In genomic region chr17:8927395-8927794, GRCh38 we compare ENCODE assay signal across 34 cellular contexts. TPM values are rescaled to one million over a fixed set of nuclear protein-coding genes. Genes with fewer than 3 reads are reported as not detected.
"Had no signal": no experiment of that assay in that cellular context is flagged by ENCODE, and none has a peak within 500 bp of the region (broad histone marks: within the 10 kb centered on the region; RNA-seq: fewer than 3 reads in every experiment).

No MANE protein-coding gene starts in this region.

- H3K4me1 ChIP-seq: adrenal gland, body of pancreas, breast epithelium, Peyer's patch had no signal

- H3K27me3 Mint-ChIP-seq: activated B cell treated with CpG ODN at 0.5 μM for 24 hours; activated CD8-positive, alpha-beta T cell treated with anti-CD3 and anti-CD28 coated beads for 36 hours; activated naive CD4-positive, alpha-beta T cell treated with anti-CD3 and anti-CD28 coated beads, Interleukin-2, amount 50 U/mL, for 24 hours; activated T-helper 17 cell treated with anti-CD3 and anti-CD28 coated beads, Interleukin-2, amount 50 U/mL, for 72 hours had no signal

- H3K9ac ChIP-seq: SK-N-SH had no signal

- H3K4me3 Mint-ChIP-seq: activated B cell treated with CpG ODN at 0.5 μM for 24 hours; activated CD8-positive, alpha-beta T cell treated with anti-CD3 and anti-CD28 coated beads for 36 hours; activated naive CD4-positive, alpha-beta T cell treated with anti-CD3 and anti-CD28 coated beads, Interleukin-2, amount 50 U/mL, for 24 hours; activated T-cell treated with anti-CD3 and anti-CD28 coated beads, Interleukin-2, amount 50 U/mL, for 72 hours; activated T-helper 17 cell treated with anti-CD3 and anti-CD28 coated beads, Interleukin-2, amount 50 U/mL, for 72 hours; T-helper 1 cell treated with Interleukin-12 subunit alpha and Interleukin-12 subunit beta and Interleukin-4 antibody, amounts not matched to agents 30 μg/mL and 1 μg/mL, for 36 hours; T-helper 2 cell treated with Interferon-gamma antibody and Interleukin-4, amounts not matched to agents 5 μg/mL and 100 μg/mL, for 36 hours had no signal

- H3K4me2 ChIP-seq: SK-N-SH had no signal

- H3K27ac ChIP-seq: adrenal gland, body of pancreas, breast epithelium, Peyer's patch, SJSA1 had no signal

- ATAC-seq: activated CD8-positive, alpha-beta T cell treated with anti-CD3 and anti-CD28 coated beads for 36 hours; activated T-cell treated with anti-CD3 and anti-CD28 coated beads, Interleukin-2, amount 50 U/mL, for 72 hours; activated T-helper 17 cell treated with anti-CD3 and anti-CD28 coated beads, Interleukin-2, amount 50 U/mL, for 72 hours; body of pancreas; PC-3 had no signal

- H3K27me3 ChIP-seq: adrenal gland, body of pancreas, MG63, Peyer's patch, SJSA1 had no signal

- H3K27ac Mint-ChIP-seq: activated B cell treated with CpG ODN at 0.5 μM for 24 hours; activated naive CD4-positive, alpha-beta T cell treated with anti-CD3 and anti-CD28 coated beads, Interleukin-2, amount 50 U/mL, for 24 hours; activated T-cell treated with anti-CD3 and anti-CD28 coated beads, Interleukin-2, amount 50 U/mL, for 72 hours; activated T-helper 17 cell treated with anti-CD3 and anti-CD28 coated beads, Interleukin-2, amount 50 U/mL, for 72 hours; T-helper 1 cell treated with Interleukin-12 subunit alpha and Interleukin-12 subunit beta and Interleukin-4 antibody, amounts not matched to agents 30 μg/mL and 1 μg/mL, for 36 hours; T-helper 2 cell treated with Interferon-gamma antibody and Interleukin-4, amounts not matched to agents 5 μg/mL and 100 μg/mL, for 36 hours had no signal

- H3K4me3 ChIP-seq: adrenal gland, body of pancreas, breast epithelium, MG63, Peyer's patch, SJSA1 had no signal

- DNase-seq: activated B cell treated with CpG ODN at 0.5 μM for 24 hours; activated CD4-positive, alpha-beta T cell treated with anti-CD3 and anti-CD28 coated beads for 4 hours; activated CD4-positive, CD25-positive, alpha-beta regulatory T cell treated with anti-CD3 and anti-CD28 coated beads, Interleukin-2, amount 50 U/mL, for 72 hours; activated CD8-positive, alpha-beta T cell treated with anti-CD3 and anti-CD28 coated beads for 36 hours; activated effector memory CD4-positive, alpha-beta T cell treated with anti-CD3 and anti-CD28 coated beads, Interleukin-2, amount 50 U/mL, for 16 hours; activated naive CD4-positive, alpha-beta T cell; activated T-cell treated with anti-CD3 and anti-CD28 coated beads, Interleukin-2, amount 50 U/mL, for 1 hour; activated T-cell treated with anti-CD3 and anti-CD28 coated beads, Interleukin-2, amount 50 U/mL, for 72 hours; adrenal gland; body of pancreas; Kasumi-1; KG1; MG63; NCI-H1048; NCI-H1105 treated with DMSO at 0.1 percent for 48 hours; NCI-H1436; NCI-H1694 treated with DMSO at 0.1 percent for 48 hours; NCI-H2029; NCI-H345; NCI-H524 treated with DMSO at 0.1 percent for 48 hours; NK-92 treated with Interleukin-12 subunit alpha and Interleukin-12 subunit beta, amount 100 ng/mL, for 24 hours; PC-3; Peyer's patch; RPMI8226; SHP77 treated with DMSO at 0.1 percent for 48 hours; SK-N-SH had no signal

- H3K36me3 ChIP-seq: adrenal gland, breast epithelium, MG63, Peyer's patch, SJSA1 had no signal

RNA-seq across cellular contexts. Expression of gene PIK3R5, which starts 38.1 kb away (rescaled TPM):
- total RNA-seq: PC-3, SJSA1 had no signal
- polyA plus RNA-seq: SK-N-SH had no signal

RNA-seq across cellular contexts. Expression of gene PIK3R6, which starts 59.9 kb away (rescaled TPM):
- total RNA-seq: astrocyte, NCI-H460, PC-3, SJSA1 had no signal
